In genomic region chr7:106464651-106465050, GRCh38 we compare ENCODE assay signal across 22 cellular contexts.
A peak's percentile ranks its signal among the peaks of the same experiment; 100 is the strongest.
DNase-seq lines count a peak whose midpoint lies in the region; ATAC-seq and TF ChIP-seq lines count a peak whose summit lies in the region.
"Had no signal": no experiment of that assay in that cellular context is flagged by ENCODE, and none has a peak within 500 bp of the region (broad histone marks: within the 10 kb centered on the region; RNA-seq: fewer than 3 reads in every experiment).

No MANE protein-coding gene starts in this region.

- no peak overlapping the region for H2AFZ ChIP-seq in GM23338

- intact Hi-C loops in tibial artery (cut with DNase I; ENCODE audit: low total_unique reads) = no loop called here

- H3K9me3 ChIP-seq in gastroesophageal sphincter (no peaks in the 10 kb centered on the region), tibial artery (no peaks in the 10 kb centered on the region)
- H3K9me3 ChIP-seq: Peyer's patch, SJSA1 had no signal

- H3K9me3 Mint-ChIP-seq in activated naive CD4-positive, alpha-beta T cell treated with anti-CD3 and anti-CD28 coated beads, Interleukin-2, amount 50 U/mL, for 24 hours = no peaks in the 10 kb centered on the region
- H3K9me3 Mint-ChIP-seq in GM23338 = peaks cover 2% of the 10 kb centered on the region; the same call in 2 of the 3 replicates
- H3K9me3 Mint-ChIP-seq: IgD-negative memory B cell had no signal

- peaks cover 40% of the 10 kb centered on the region for H3K4me1 Mint-ChIP-seq in activated naive CD4-positive, alpha-beta T cell treated with anti-CD3 and anti-CD28 coated beads, Interleukin-2, amount 50 U/mL, for 24 hours
- peaks cover 45% of the 10 kb centered on the region for H3K4me1 Mint-ChIP-seq in GM23338

- H3K27me3 Mint-ChIP-seq in activated naive CD4-positive, alpha-beta T cell treated with anti-CD3 and anti-CD28 coated beads, Interleukin-2, amount 50 U/mL, for 24 hours = no peaks in the 10 kb centered on the region
- peaks cover 1% of the 10 kb centered on the region for H3K27me3 Mint-ChIP-seq in GM23338 (ENCODE audit: insufficient read depth, low read depth, poor library complexity)

- peaks cover 20% of the 10 kb centered on the region for H3K9me2 ChIP-seq in GM23338 (ENCODE audit: insufficient read depth)

- TF ChIP-seq CTCF in gastroesophageal sphincter (IDR thresholded peaks at IDR 0.05) (no peak), tibial artery (IDR thresholded peaks at IDR 0.05) (no peak), GM23338 (conservative IDR thresholded peaks at IDR 0.05; ENCODE audit: low read depth in 2 of 2) (no peak)

- H3K4me2 ChIP-seq in GM23338 = no peak overlapping the region

- no peaks in the 10 kb centered on the region for H3K36me3 Mint-ChIP-seq in activated naive CD4-positive, alpha-beta T cell treated with anti-CD3 and anti-CD28 coated beads, Interleukin-2, amount 50 U/mL, for 24 hours
- H3K36me3 Mint-ChIP-seq in GM23338 (ENCODE audit: low read depth) = no peaks in the 10 kb centered on the region; the same call in 1 of the 3 replicates
- H3K36me3 Mint-ChIP-seq: CD14-positive monocyte, IgD-negative memory B cell had no signal

- peak overlapping the region; percentile 53 for H3K27ac Mint-ChIP-seq in activated naive CD4-positive, alpha-beta T cell treated with anti-CD3 and anti-CD28 coated beads, Interleukin-2, amount 50 U/mL, for 24 hours
- H3K27ac Mint-ChIP-seq in GM23338 = no peak overlapping the region

- no peak for TF ChIP-seq EP300 in gastroesophageal sphincter (IDR thresholded peaks at IDR 0.05)

- H3K79me2 ChIP-seq in GM23338 (replicated peaks; ENCODE audit: insufficient read depth) = no peaks in the 10 kb centered on the region

- H3K4me3 ChIP-seq in gastroesophageal sphincter (no peak overlapping the region), tibial artery (no peak overlapping the region), GM23338 (no peak overlapping the region)
- H3K4me3 ChIP-seq: Peyer's patch, SJSA1 had no signal

- H3K4me1 ChIP-seq in gastroesophageal sphincter = peaks cover 0 to 55% (median 11%) of the 10 kb centered on the region in 3 donors
- H3K4me1 ChIP-seq in tibial artery = peaks cover 0 to 45% (median 31%) of the 10 kb centered on the region in 4 donors
- H3K4me1 ChIP-seq in GM23338 (ENCODE audit: insufficient read depth) = peaks cover 13% of the 10 kb centered on the region
- H3K4me1 ChIP-seq: SJSA1 had no signal

- TF ChIP-seq POLR2A in gastroesophageal sphincter (IDR thresholded peaks at IDR 0.05) (no peak), erythroblast (IDR thresholded peaks at IDR 0.05; ENCODE audit: low read length) (no peak)

- no peaks in the 10 kb centered on the region for H3F3A ChIP-seq in GM23338 (replicated peaks; ENCODE audit: low read depth)

- DNase-seq in activated naive CD4-positive, alpha-beta T cell treated with anti-CD3 and anti-CD28 coated beads, Interleukin-2, amount 50 U/mL, for 16 hours = no peak
- DNase-seq in tibial artery = no peak
- no peak for DNase-seq in GM23338 (ENCODE audit: low spot score)
- DNase-seq in COLO829 (ENCODE audit: low spot score) = no peak
- no peak for DNase-seq in erythroblast (lab: John Stamatoyannopoulos, UW)
- DNase-seq: 8988T, AML-193, EL, Karpas-422, MV-4-11, NCI-H2029 treated with DMSO at 0.1 percent for 48 hours, NCI-H226, NCI-H510A treated with DMSO at 0.1 percent for 48 hours, NCI-H82, Peyer's patch had no signal

- peak; percentile 49 for ATAC-seq in HG02678 (IDR thresholded peaks at IDR 0.05; ENCODE audit: unreplicated experiment)
- peak; percentile 18 for ATAC-seq in gastroesophageal sphincter
- no peak for ATAC-seq in GM23338
- ATAC-seq: HCT116 had no signal

- WGBS in gastroesophageal sphincter (ENCODE audit: low coverage in 1 of 2), 2 donors = 100% methylated on average over 1 of the region's 2 CpGs; no CpG with 5 or more reads in 1 of the 2 donors

- H3K27me3 ChIP-seq in gastroesophageal sphincter = no peaks in the 10 kb centered on the region
- no peaks in the 10 kb centered on the region for H3K27me3 ChIP-seq in tibial artery
- no peaks in the 10 kb centered on the region for H3K27me3 ChIP-seq in GM23338 (ENCODE audit: insufficient read depth)
- H3K27me3 ChIP-seq: Peyer's patch, SJSA1 had no signal

- H4K20me1 ChIP-seq in GM23338 (replicated peaks; ENCODE audit: insufficient read depth) = no peaks in the 10 kb centered on the region

- no peak overlapping the region for H3K27ac ChIP-seq in gastroesophageal sphincter
- H3K27ac ChIP-seq in tibial artery = peak overlapping the region; percentile 78 to 80
- no peak overlapping the region for H3K27ac ChIP-seq in GM23338 (ENCODE audit: low read depth)
- H3K27ac ChIP-seq: Peyer's patch, SJSA1 had no signal

- H3K4me3 Mint-ChIP-seq in activated naive CD4-positive, alpha-beta T cell treated with anti-CD3 and anti-CD28 coated beads, Interleukin-2, amount 50 U/mL, for 24 hours = no peak overlapping the region
- no peak overlapping the region for H3K4me3 Mint-ChIP-seq in GM23338
- H3K4me3 Mint-ChIP-seq: CD14-positive monocyte had no signal

- H3K36me3 ChIP-seq in gastroesophageal sphincter (no peaks in the 10 kb centered on the region), tibial artery (no peaks in the 10 kb centered on the region), GM23338 (ENCODE audit: insufficient read depth) (no peaks in the 10 kb centered on the region)
- H3K36me3 ChIP-seq: Peyer's patch, SJSA1 had no signal

TF ChIP-seq in GM23338, 12 proteins besides CTCF, POLR2A, EP300 and RAD21 (continues in another document):
- TF ChIP-seq, protein P1, sequence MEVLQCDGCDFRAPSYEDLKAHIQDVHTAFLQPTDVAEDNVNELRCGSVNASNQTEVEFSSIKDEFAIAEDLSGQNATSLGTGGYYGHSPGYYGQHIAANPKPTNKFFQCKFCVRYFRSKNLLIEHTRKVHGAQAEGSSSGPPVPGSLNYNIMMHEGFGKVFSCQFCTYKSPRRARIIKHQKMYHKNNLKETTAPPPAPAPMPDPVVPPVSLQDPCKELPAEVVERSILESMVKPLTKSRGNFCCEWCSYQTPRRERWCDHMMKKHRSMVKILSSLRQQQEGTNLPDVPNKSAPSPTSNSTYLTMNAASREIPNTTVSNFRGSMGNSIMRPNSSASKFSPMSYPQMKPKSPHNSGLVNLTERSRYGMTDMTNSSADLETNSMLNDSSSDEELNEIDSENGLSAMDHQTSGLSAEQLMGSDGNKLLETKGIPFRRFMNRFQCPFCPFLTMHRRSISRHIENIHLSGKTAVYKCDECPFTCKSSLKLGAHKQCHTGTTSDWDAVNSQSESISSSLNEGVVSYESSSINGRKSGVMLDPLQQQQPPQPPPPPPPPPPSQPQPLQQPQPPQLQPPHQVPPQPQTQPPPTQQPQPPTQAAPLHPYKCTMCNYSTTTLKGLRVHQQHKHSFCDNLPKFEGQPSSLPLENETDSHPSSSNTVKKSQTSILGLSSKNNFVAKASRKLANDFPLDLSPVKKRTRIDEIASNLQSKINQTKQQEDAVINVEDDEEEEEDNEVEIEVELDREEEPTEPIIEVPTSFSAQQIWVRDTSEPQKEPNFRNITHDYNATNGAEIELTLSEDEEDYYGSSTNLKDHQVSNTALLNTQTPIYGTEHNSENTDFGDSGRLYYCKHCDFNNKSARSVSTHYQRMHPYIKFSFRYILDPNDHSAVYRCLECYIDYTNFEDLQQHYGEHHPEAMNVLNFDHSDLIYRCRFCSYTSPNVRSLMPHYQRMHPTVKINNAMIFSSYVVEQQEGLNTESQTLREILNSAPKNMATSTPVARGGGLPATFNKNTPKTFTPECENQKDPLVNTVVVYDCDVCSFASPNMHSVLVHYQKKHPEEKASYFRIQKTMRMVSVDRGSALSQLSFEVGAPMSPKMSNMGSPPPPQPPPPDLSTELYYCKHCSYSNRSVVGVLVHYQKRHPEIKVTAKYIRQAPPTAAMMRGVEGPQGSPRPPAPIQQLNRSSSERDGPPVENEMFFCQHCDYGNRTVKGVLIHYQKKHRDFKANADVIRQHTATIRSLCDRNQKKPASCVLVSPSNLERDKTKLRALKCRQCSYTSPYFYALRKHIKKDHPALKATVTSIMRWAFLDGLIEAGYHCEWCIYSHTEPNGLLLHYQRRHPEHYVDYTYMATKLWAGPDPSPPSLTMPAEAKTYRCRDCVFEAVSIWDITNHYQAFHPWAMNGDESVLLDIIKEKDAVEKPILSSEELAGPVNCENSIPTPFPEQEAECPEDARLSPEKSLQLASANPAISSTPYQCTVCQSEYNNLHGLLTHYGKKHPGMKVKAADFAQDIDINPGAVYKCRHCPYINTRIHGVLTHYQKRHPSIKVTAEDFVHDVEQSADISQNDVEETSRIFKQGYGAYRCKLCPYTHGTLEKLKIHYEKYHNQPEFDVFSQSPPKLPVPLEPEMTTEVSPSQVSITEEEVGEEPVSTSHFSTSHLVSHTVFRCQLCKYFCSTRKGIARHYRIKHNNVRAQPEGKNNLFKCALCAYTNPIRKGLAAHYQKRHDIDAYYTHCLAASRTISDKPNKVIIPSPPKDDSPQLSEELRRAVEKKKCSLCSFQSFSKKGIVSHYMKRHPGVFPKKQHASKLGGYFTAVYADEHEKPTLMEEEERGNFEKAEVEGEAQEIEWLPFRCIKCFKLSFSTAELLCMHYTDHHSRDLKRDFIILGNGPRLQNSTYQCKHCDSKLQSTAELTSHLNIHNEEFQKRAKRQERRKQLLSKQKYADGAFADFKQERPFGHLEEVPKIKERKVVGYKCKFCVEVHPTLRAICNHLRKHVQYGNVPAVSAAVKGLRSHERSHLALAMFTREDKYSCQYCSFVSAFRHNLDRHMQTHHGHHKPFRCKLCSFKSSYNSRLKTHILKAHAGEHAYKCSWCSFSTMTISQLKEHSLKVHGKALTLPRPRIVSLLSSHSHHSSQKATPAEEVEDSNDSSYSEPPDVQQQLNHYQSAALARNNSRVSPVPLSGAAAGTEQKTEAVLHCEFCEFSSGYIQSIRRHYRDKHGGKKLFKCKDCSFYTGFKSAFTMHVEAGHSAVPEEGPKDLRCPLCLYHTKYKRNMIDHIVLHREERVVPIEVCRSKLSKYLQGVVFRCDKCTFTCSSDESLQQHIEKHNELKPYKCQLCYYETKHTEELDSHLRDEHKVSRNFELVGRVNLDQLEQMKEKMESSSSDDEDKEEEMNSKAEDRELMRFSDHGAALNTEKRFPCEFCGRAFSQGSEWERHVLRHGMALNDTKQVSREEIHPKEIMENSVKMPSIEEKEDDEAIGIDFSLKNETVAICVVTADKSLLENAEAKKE (CRISPR knock-in tag; IDR thresholded peaks at IDR 0.05) = no peak
- TF ChIP-seq ZNF331 (CRISPR knock-in tag; IDR thresholded peaks at IDR 0.05; ENCODE audit: low read depth) = no peak
- no peak for TF ChIP-seq NANOG (IDR thresholded peaks at IDR 0.05; ENCODE audit: borderline replicate concordance)
- TF ChIP-seq EZH2phosphoT487 (IDR thresholded peaks at IDR 0.05; ENCODE audit: unreplicated experiment) = no peak
- TF ChIP-seq ZNF114 (CRISPR knock-in tag; IDR thresholded peaks at IDR 0.05) = no peak
- TF ChIP-seq EZH2 (IDR thresholded peaks at IDR 0.05; ENCODE audit: low read depth, unreplicated experiment) = no peak
- no peak for TF ChIP-seq JUNB (IDR thresholded peaks at IDR 0.05; ENCODE audit: unreplicated experiment)

Comparison
In these comparisons a context has a peak if more than half of its experiments do, and no peak if none do; other contexts are left out.
1. H3K27ac ChIP-seq: peak in tibial artery (2 of 2); none in gastroesophageal sphincter (0 of 4) and GM23338 (single experiment).